19 cellular contexts compared by ENCODE assay signal in genomic region chr9:103574056-103574455, GRCh38.
"Had no signal": no experiment of that assay in that cellular context is flagged by ENCODE, and none has a peak within 500 bp of the region (broad histone marks: within the 10 kb centered on the region; RNA-seq: fewer than 3 reads in every experiment).

No MANE protein-coding gene starts in this region.

- H3K36me3 ChIP-seq: adrenal gland, right atrium auricular region, vagina had no signal

- H3K27ac ChIP-seq: adrenal gland, coronary artery, neural progenitor cell, right atrium auricular region, skin epidermis, vagina, VCaP had no signal

- H3K27me3 ChIP-seq: adrenal gland, neural progenitor cell, right atrium auricular region, vagina had no signal

- H3K4me3 ChIP-seq: adrenal gland, coronary artery, neural progenitor cell, right atrium auricular region, skin epidermis, vagina had no signal

- DNase-seq: activated CD4-positive, alpha-beta T cell treated with anti-CD3 and anti-CD28 coated beads, Interleukin-2, amount 50 U/mL, for 1 hour; activated CD4-positive, CD25-positive, alpha-beta regulatory T cell treated with anti-CD3 and anti-CD28 coated beads, Interleukin-2, amount 50 U/mL, for 72 hours; activated CD8-positive, alpha-beta memory T cell treated with anti-CD3 and anti-CD28 coated beads for 24 hours; activated gamma-delta T cell; activated T-cell treated with anti-CD3 and anti-CD28 coated beads, Interleukin-2, amount 50 U/mL, for 72 hours; adrenal gland; central memory CD4-positive, alpha-beta T cell; mesendoderm; naive thymus-derived CD4-positive, alpha-beta T cell; stimulated activated CD4-positive, alpha-beta T cell treated with anti-CD3 and anti-CD28 coated beads, Interleukin-15, amount 100 ng/mL, for 24 hours; stimulated activated CD4-positive, alpha-beta T cell treated with anti-CD3 and anti-CD28 coated beads, Interleukin-2, amount 100 ng/mL, for 48 hours; stimulated activated naive CD8-positive, alpha-beta T cell treated with anti-CD3 and anti-CD28 coated beads, Interleukin-15, amount 100 ng/mL, for 72 hours; trophoblast cell had no signal
